Comparison of ENCODE assay signal across 1 cellular context in genomic region chr2:9954136-9954535, GRCh38.
TF ChIP-seq lines count a peak whose summit lies in the region.

No MANE protein-coding gene starts in this region.

TF ChIP-seq in HEK293, 187 proteins besides CTCF, POLR2A, EP300 and RAD21 (continued from another document):
- TF ChIP-seq BCL6B (tag by site-specific recombination; IDR thresholded peaks at IDR 0.05) (no peak), ZNF292 (tag by site-specific recombination; IDR thresholded peaks at IDR 0.05; ENCODE audit: borderline replicate concordance, low read depth) (no peak), ZNF777 (tag by site-specific recombination; IDR thresholded peaks at IDR 0.05; ENCODE audit: borderline replicate concordance) (no peak), FEZF1 (tag by site-specific recombination; IDR thresholded peaks at IDR 0.05) (0 out of 2 replicates have a peak, but pooled peaks have one; percentile 14)
